Comparison of ENCODE assay signal across 34 cellular contexts in genomic region chr15:55707523-55707922, GRCh38. TPM values are rescaled to one million over a fixed set of nuclear protein-coding genes. Genes with fewer than 3 reads are reported as not detected.
"Had no signal": no experiment of that assay in that cellular context is flagged by ENCODE, and none has a peak within 500 bp of the region (broad histone marks: within the 10 kb centered on the region; RNA-seq: fewer than 3 reads in every experiment).

No MANE protein-coding gene starts in this region.

- H3K4me3 ChIP-seq: adrenal gland, body of pancreas, coronary artery, dorsolateral prefrontal cortex, gastrocnemius medialis, pancreas, psoas muscle, sigmoid colon, upper lobe of left lung, vagina had no signal

- H3K9me3 ChIP-seq: adrenal gland, body of pancreas, gastrocnemius medialis, pancreas, psoas muscle, sigmoid colon, upper lobe of left lung, vagina had no signal

- H3K36me3 Mint-ChIP-seq: activated CD8-positive, alpha-beta memory T cell treated with anti-CD3 and anti-CD28 coated beads, Interleukin-2, amount 10 ng/mL, durations not matched to agents 7 days and 5 days; naive B cell; stimulated activated memory B cell treated with anti-CD40 and anti-IgM and Interleukin-4, amounts not matched to agents 10 μg/mL and 1 μg/mL and 100 μg/mL, for 72 hours had no signal

- H3K27me3 ChIP-seq: adrenal gland, body of pancreas, gastrocnemius medialis, pancreas, sigmoid colon, upper lobe of left lung, vagina had no signal

- H3K36me3 ChIP-seq: adrenal gland, gastrocnemius medialis, pancreas, sigmoid colon, upper lobe of left lung, vagina had no signal

- H3K27ac ChIP-seq: adrenal gland, body of pancreas, coronary artery, dorsolateral prefrontal cortex, gastrocnemius medialis, pancreas, psoas muscle, sigmoid colon, upper lobe of left lung, vagina had no signal

- H3K4me1 Mint-ChIP-seq: activated B cell treated with CpG ODN at 0.5 μM for 24 hours; naive B cell; stimulated activated memory B cell treated with anti-CD40 and anti-IgM and Interleukin-4, amounts not matched to agents 10 μg/mL and 1 μg/mL and 100 μg/mL, for 72 hours; stimulated activated naive CD8-positive, alpha-beta T cell treated with anti-CD3 and anti-CD28 coated beads, Interleukin-15, amount 100 ng/mL, for 72 hours had no signal

- DNase-seq: activated B cell treated with CpG ODN at 0.5 μM for 24 hours; activated CD4-positive, alpha-beta T cell treated with anti-CD3 and anti-CD28 coated beads, Interleukin-2, amount 50 U/mL, for 1 hour; activated CD8-positive, alpha-beta memory T cell treated with anti-CD3 and anti-CD28 coated beads, Interleukin-2, amount 10 ng/mL, durations not matched to agents 7 days and 5 days; activated CD8-positive, alpha-beta T cell treated with anti-CD3 and anti-CD28 coated beads, Interleukin-2, amount 10 ng/mL, durations not matched to agents 7 days and 5 days; activated naive CD4-positive, alpha-beta T cell treated with Interleukin-2 at 50 U/mL for 16 hours; activated T-cell treated with anti-CD3 and anti-CD28 coated beads, Interleukin-2, amount 50 U/mL, for 72 hours; adrenal gland; aorta; body of pancreas; dorsolateral prefrontal cortex; effector memory CD4-positive, alpha-beta T cell; erythroblast; gastrocnemius medialis; glutamatergic neuron; hippocampal formation; kidney; left colon; naive B cell; nucleus accumbens; pancreas; psoas muscle; sigmoid colon; small intestine; stimulated activated CD4-positive, alpha-beta T cell treated with anti-CD3 and anti-CD28 coated beads, Interleukin-4, amount 100 ng/mL, for 4 hours; stimulated activated CD8-positive, alpha-beta memory T cell treated with anti-CD3 and anti-CD28 coated beads, Interleukin-4, amount 100 ng/mL, for 48 hours; stimulated activated naive CD8-positive, alpha-beta T cell treated with anti-CD3 and anti-CD28 coated beads, Interleukin-15, amount 100 ng/mL, for 72 hours; substantia nigra; T-helper 2 cell; upper lobe of left lung had no signal

- ATAC-seq: activated CD8-positive, alpha-beta memory T cell treated with anti-CD3 and anti-CD28 coated beads, Interleukin-2, amount 10 ng/mL, durations not matched to agents 7 days and 5 days; activated CD8-positive, alpha-beta T cell treated with anti-CD3 and anti-CD28 coated beads, Interleukin-2, amount 10 ng/mL, durations not matched to agents 7 days and 5 days; activated T-cell treated with anti-CD3 and anti-CD28 coated beads, Interleukin-2, amount 50 U/mL, for 72 hours; body of pancreas; gastrocnemius medialis; left colon; pancreas; psoas muscle; stimulated activated memory B cell treated with anti-CD40 and anti-IgM and Interleukin-4, amounts not matched to agents 10 μg/mL and 1 μg/mL and 100 μg/mL, for 72 hours; stimulated activated naive CD8-positive, alpha-beta T cell treated with anti-CD3 and anti-CD28 coated beads, Interleukin-15, amount 100 ng/mL, for 72 hours had no signal

- H3K27ac Mint-ChIP-seq: activated B cell treated with CpG ODN at 0.5 μM for 24 hours; activated CD8-positive, alpha-beta memory T cell treated with anti-CD3 and anti-CD28 coated beads, Interleukin-2, amount 10 ng/mL, durations not matched to agents 7 days and 5 days; activated CD8-positive, alpha-beta T cell treated with anti-CD3 and anti-CD28 coated beads, Interleukin-2, amount 10 ng/mL, durations not matched to agents 7 days and 5 days; activated naive CD8-positive, alpha-beta T cell; activated T-cell treated with anti-CD3 and anti-CD28 coated beads, Interleukin-2, amount 50 U/mL, for 72 hours; naive B cell; stimulated activated memory B cell treated with anti-CD40 and anti-IgM and Interleukin-4, amounts not matched to agents 10 μg/mL and 1 μg/mL and 100 μg/mL, for 72 hours; stimulated activated naive CD8-positive, alpha-beta T cell treated with anti-CD3 and anti-CD28 coated beads, Interleukin-15, amount 100 ng/mL, for 72 hours had no signal

- H3K27me3 Mint-ChIP-seq: activated B cell treated with CpG ODN at 0.5 μM for 24 hours had no signal

- H3K4me3 Mint-ChIP-seq: activated B cell treated with CpG ODN at 0.5 μM for 24 hours; activated CD8-positive, alpha-beta memory T cell treated with anti-CD3 and anti-CD28 coated beads, Interleukin-2, amount 10 ng/mL, durations not matched to agents 7 days and 5 days; activated CD8-positive, alpha-beta T cell treated with anti-CD3 and anti-CD28 coated beads, Interleukin-2, amount 10 ng/mL, durations not matched to agents 7 days and 5 days; activated naive CD8-positive, alpha-beta T cell; activated T-cell treated with anti-CD3 and anti-CD28 coated beads, Interleukin-2, amount 50 U/mL, for 72 hours; mesothelial cell of epicardium; naive B cell; stimulated activated memory B cell treated with anti-CD40 and anti-IgM and Interleukin-4, amounts not matched to agents 10 μg/mL and 1 μg/mL and 100 μg/mL, for 72 hours; stimulated activated naive CD8-positive, alpha-beta T cell treated with anti-CD3 and anti-CD28 coated beads, Interleukin-15, amount 100 ng/mL, for 72 hours had no signal

- H3K4me1 ChIP-seq: adrenal gland, body of pancreas, gastrocnemius medialis, psoas muscle, sigmoid colon, vagina had no signal

- H3K9me3 Mint-ChIP-seq: activated B cell treated with CpG ODN at 0.5 μM for 24 hours; activated T-cell treated with anti-CD3 and anti-CD28 coated beads, Interleukin-2, amount 50 U/mL, for 72 hours; naive B cell; stimulated activated memory B cell treated with anti-CD40 and anti-IgM and Interleukin-4, amounts not matched to agents 10 μg/mL and 1 μg/mL and 100 μg/mL, for 72 hours; stimulated activated naive CD8-positive, alpha-beta T cell treated with anti-CD3 and anti-CD28 coated beads, Interleukin-15, amount 100 ng/mL, for 72 hours had no signal

RNA-seq across cellular contexts. Expression of gene PRTG, which starts 35.4 kb away (rescaled TPM):
- total RNA-seq: activated B cell treated with CpG ODN at 0.5 μM for 24 hours; activated CD8-positive, alpha-beta memory T cell treated with anti-CD3 and anti-CD28 coated beads, Interleukin-2, amount 10 ng/mL, durations not matched to agents 7 days and 5 days; activated CD8-positive, alpha-beta T cell treated with anti-CD3 and anti-CD28 coated beads, Interleukin-2, amount 10 ng/mL, durations not matched to agents 7 days and 5 days had no signal
